Comparison of ENCODE assay signal across 18 cellular contexts in genomic region chr10:100208271-100208670, GRCh38. TPM values are rescaled to one million over a fixed set of nuclear protein-coding genes. Genes with fewer than 3 reads are reported as not detected.
DNase-seq lines count a peak whose midpoint lies in the region; ATAC-seq and TF ChIP-seq lines count a peak whose summit lies in the region.
"Had no signal": no experiment of that assay in that cellular context is flagged by ENCODE, and none has a peak within 500 bp of the region (broad histone marks: within the 10 kb centered on the region; RNA-seq: fewer than 3 reads in every experiment).

No MANE protein-coding gene starts in this region.

- ATAC-seq in CD4-positive, alpha-beta T cell (ENCODE audit: poor library complexity), result no peak
- ATAC-seq: GM12878, K562 had no signal

- CTCF ChIA-PET in CD4-positive, alpha-beta T cell (lab: Charles Lee), result no interaction called here
- CTCF ChIA-PET in activated CD4-positive, alpha-beta T cell treated with anti-CD3 and anti-CD28 coated beads, Interleukin-2, amount 10 ng/mL, durations not matched to agents 7 days and 5 days (lab: Charles Lee), result interaction anchor here (0.6 kb wide), 1 partner anchor 327 kb away, joined by 3 read pairs; the partner anchor contains the start of gene HIF1AN

- peak overlapping the region in 2 of 3 experiments; percentile 43 to 76 for H3K27ac Mint-ChIP-seq in nephron
- no peak overlapping the region for H3K27ac Mint-ChIP-seq in CD4-positive, alpha-beta T cell
- H3K27ac Mint-ChIP-seq in activated CD4-positive, alpha-beta T cell treated with anti-CD3 and anti-CD28 coated beads, Interleukin-2, amount 10 ng/mL, durations not matched to agents 7 days and 5 days, result no peak overlapping the region
- H3K27ac Mint-ChIP-seq: CD4-positive, alpha-beta memory T cell had no signal

- H3K27me3 Mint-ChIP-seq in nephron (ENCODE audit: low read depth), result no peaks in the 10 kb centered on the region
- no peaks in the 10 kb centered on the region for H3K27me3 Mint-ChIP-seq in CD4-positive, alpha-beta T cell
- H3K27me3 Mint-ChIP-seq in activated CD4-positive, alpha-beta T cell treated with anti-CD3 and anti-CD28 coated beads, Interleukin-2, amount 10 ng/mL, durations not matched to agents 7 days and 5 days, result no peaks in the 10 kb centered on the region
- H3K27me3 Mint-ChIP-seq: CD4-positive, alpha-beta memory T cell had no signal

- no peak overlapping the region for H3K27ac ChIP-seq in CD4-positive, alpha-beta T cell (ENCODE audit: low read depth, low read length)
- H3K27ac ChIP-seq: C4-2B, HL-60 had no signal

- no peaks in the 10 kb centered on the region for H3K4me1 Mint-ChIP-seq in nephron
- H3K4me1 Mint-ChIP-seq in CD4-positive, alpha-beta T cell (ENCODE audit: low read depth), result no peaks in the 10 kb centered on the region
- peaks cover 1% of the 10 kb centered on the region for H3K4me1 Mint-ChIP-seq in activated CD4-positive, alpha-beta T cell treated with anti-CD3 and anti-CD28 coated beads, Interleukin-2, amount 10 ng/mL, durations not matched to agents 7 days and 5 days

- H3K4me3 Mint-ChIP-seq in nephron, result no peak overlapping the region
- H3K4me3 Mint-ChIP-seq in CD4-positive, alpha-beta T cell, result no peak overlapping the region
- no peak overlapping the region for H3K4me3 Mint-ChIP-seq in activated CD4-positive, alpha-beta T cell treated with anti-CD3 and anti-CD28 coated beads, Interleukin-2, amount 10 ng/mL, durations not matched to agents 7 days and 5 days
- H3K4me3 Mint-ChIP-seq: CD4-positive, alpha-beta memory T cell had no signal

- POLR2A ChIA-PET in CD4-positive, alpha-beta T cell (lab: Charles Lee), result no interaction called here
- POLR2A ChIA-PET in activated CD4-positive, alpha-beta T cell treated with anti-CD3 and anti-CD28 coated beads, Interleukin-2, amount 10 ng/mL, durations not matched to agents 7 days and 5 days (lab: Charles Lee), result no interaction called here

- TF ChIP-seq CTCF in nephron (IDR thresholded peaks at IDR 0.05; ENCODE audit: unreplicated experiment in 3 of 3), result no peak
- no peak for TF ChIP-seq CTCF in CD4-positive, alpha-beta T cell (IDR thresholded peaks at IDR 0.05)

- H3K9me3 ChIP-seq in CD4-positive, alpha-beta T cell (ENCODE audit: control insufficient read depth, low read length), result no peaks in the 10 kb centered on the region
- H3K9me3 ChIP-seq: HAP-1 had no signal

- H3K9me3 Mint-ChIP-seq in nephron, result no peaks in the 10 kb centered on the region
- no peaks in the 10 kb centered on the region for H3K9me3 Mint-ChIP-seq in CD4-positive, alpha-beta T cell
- H3K9me3 Mint-ChIP-seq in activated CD4-positive, alpha-beta T cell treated with anti-CD3 and anti-CD28 coated beads, Interleukin-2, amount 10 ng/mL, durations not matched to agents 7 days and 5 days, result no peaks in the 10 kb centered on the region
- H3K9me3 Mint-ChIP-seq: CD4-positive, alpha-beta memory T cell had no signal

- H3K36me3 Mint-ChIP-seq in nephron (ENCODE audit: low read depth), result peaks cover 42% of the 10 kb centered on the region
- peaks cover 82% of the 10 kb centered on the region for H3K36me3 Mint-ChIP-seq in CD4-positive, alpha-beta T cell (ENCODE audit: low read depth)
- H3K36me3 Mint-ChIP-seq in activated CD4-positive, alpha-beta T cell treated with anti-CD3 and anti-CD28 coated beads, Interleukin-2, amount 10 ng/mL, durations not matched to agents 7 days and 5 days (ENCODE audit: low read depth), result peaks cover 36% of the 10 kb centered on the region

- DNase-seq in HK-2 (ENCODE audit: unreplicated experiment) (peak; percentile 11), kidney tubule cell (ENCODE audit: low spot score) (peak; percentile 69), NCI-H187 (lab: John Stamatoyannopoulos, UW) (no peak)
- no peak for DNase-seq in CD4-positive, alpha-beta T cell
- DNase-seq in central memory CD4-positive, alpha-beta T cell, result no peak
- DNase-seq in activated CD4-positive, alpha-beta T cell treated with anti-CD3 and anti-CD28 coated beads, Interleukin-2, amount 10 ng/mL, durations not matched to agents 7 days and 5 days, result no peak
- DNase-seq: AML-193; Calu3; CD4-positive, alpha-beta memory T cell; DND-41; EL; IMR-90 had no signal

- intact Hi-C loops in CD4-positive, alpha-beta T cell (cut with DNase I, micrococcal nuclease), result no loop called here

- no peaks in the 10 kb centered on the region for H3K27me3 ChIP-seq in CD4-positive, alpha-beta T cell (ENCODE audit: control insufficient read depth, insufficient read depth, low read length)

RNA-seq across cellular contexts. Expression of gene CHUK, which starts 21.1 kb away (rescaled TPM):
- 10 to 100 TPM in 1 of 2 experiments, 1 to 10 TPM in 1; 9.7 to 13.6 TPM for total RNA-seq in CD4-positive, alpha-beta T cell
- total RNA-seq in activated CD4-positive, alpha-beta T cell treated with anti-CD3 and anti-CD28 coated beads, Interleukin-2, amount 10 ng/mL, durations not matched to agents 7 days and 5 days, result 10 to 100 TPM; 24.1 to 24.6 TPM

RNA-seq across cellular contexts. Expression of gene ERLIN1, which starts 22.4 kb away (rescaled TPM):
- total RNA-seq in CD4-positive, alpha-beta T cell, result 1 to 10 TPM; 1.5 to 2.9 TPM
- total RNA-seq in activated CD4-positive, alpha-beta T cell treated with anti-CD3 and anti-CD28 coated beads, Interleukin-2, amount 10 ng/mL, durations not matched to agents 7 days and 5 days, result 10 to 100 TPM; 14.1 to 18.7 TPM

RNA-seq across cellular contexts. Expression of gene CWF19L1, which starts 59.2 kb away (rescaled TPM):
- total RNA-seq in CD4-positive, alpha-beta T cell, result 10 to 100 TPM; 60.1 to 66.7 TPM
- 10 to 100 TPM; 37.3 to 38.4 TPM for total RNA-seq in activated CD4-positive, alpha-beta T cell treated with anti-CD3 and anti-CD28 coated beads, Interleukin-2, amount 10 ng/mL, durations not matched to agents 7 days and 5 days

Comparison
In these comparisons a context has a peak if more than half of its experiments do, and no peak if none do; other contexts are left out.
1. DNase-seq: peak in HK-2 (single experiment) and kidney tubule cell (single experiment); none in CD4-positive, alpha-beta T cell (0 of 10), central memory CD4-positive, alpha-beta T cell (single experiment), NCI-H187 (0 of 2) and activated CD4-positive, alpha-beta T cell treated with anti-CD3 and anti-CD28 coated beads, Interleukin-2, amount 10 ng/mL, durations not matched to agents 7 days and 5 days (single experiment).
2. H3K27ac Mint-ChIP-seq: peak in nephron (2 of 3); none in CD4-positive, alpha-beta T cell (single experiment) and activated CD4-positive, alpha-beta T cell treated with anti-CD3 and anti-CD28 coated beads, Interleukin-2, amount 10 ng/mL, durations not matched to agents 7 days and 5 days (single experiment).